10 cellular contexts compared by ENCODE assay signal in the genomic region with DNA sequence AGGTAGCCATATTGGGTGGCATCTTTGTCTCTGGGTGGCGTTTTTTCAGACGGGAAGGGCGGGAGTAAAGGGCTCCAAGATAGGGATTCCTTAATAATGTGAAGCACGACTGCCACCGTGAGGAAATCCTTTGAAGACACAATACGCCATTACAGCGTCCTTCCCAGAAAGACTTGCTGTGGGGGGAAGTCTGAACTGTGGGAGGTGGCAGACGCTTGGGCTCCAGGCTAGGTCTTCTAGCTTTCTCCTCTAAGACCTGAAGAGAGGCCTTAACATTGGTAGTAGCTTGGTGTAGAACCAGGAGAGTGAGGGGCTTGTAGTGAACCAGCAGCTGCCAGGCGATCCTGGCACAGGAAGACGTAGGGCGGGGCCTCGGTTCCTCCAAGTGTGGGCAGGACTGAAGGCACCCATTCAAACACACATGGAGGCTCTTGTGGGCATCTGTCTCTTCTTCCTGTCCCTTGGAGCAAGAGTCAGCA.
DNase-seq lines count a peak whose midpoint lies in the region; ATAC-seq and TF ChIP-seq lines count a peak whose summit lies in the region.
"Had no signal": no experiment of that assay in that cellular context is flagged by ENCODE, and none has a peak within 500 bp of the region (broad histone marks: within the 10 kb centered on the region; RNA-seq: fewer than 3 reads in every experiment).

No MANE protein-coding gene starts in this region.

- peaks cover 15% of the 10 kb centered on the region for H3K36me3 ChIP-seq in GM23338 (ENCODE audit: insufficient read depth)

- peak overlapping the region; percentile 90 for H3K27ac ChIP-seq in cingulate gyrus (ENCODE audit: low read depth, low read length)
- H3K27ac ChIP-seq in GM23338 (ENCODE audit: low read depth), result no peak overlapping the region

- no peaks in the 10 kb centered on the region for H3F3A ChIP-seq in GM23338 (replicated peaks; ENCODE audit: low read depth)

- POLR2A ChIA-PET in activated CD8-positive, alpha-beta T cell treated with anti-CD3 and anti-CD28 coated beads for 36 hours (lab: Charles Lee), result no interaction called here

- no peaks in the 10 kb centered on the region for H3K27me3 Mint-ChIP-seq in activated CD8-positive, alpha-beta T cell treated with anti-CD3 and anti-CD28 coated beads for 36 hours
- no peaks in the 10 kb centered on the region for H3K27me3 Mint-ChIP-seq in GM23338 (ENCODE audit: insufficient read depth, low read depth, poor library complexity)
- H3K27me3 Mint-ChIP-seq: stimulated activated naive CD8-positive, alpha-beta T cell treated with anti-CD3 and anti-CD28 coated beads, Interleukin-15, Interleukin-2, amounts not matched to agents 100 ng/mL and 50 ng/mL, for 24 hours had no signal

- H3K27me3 ChIP-seq in GM23338 (ENCODE audit: insufficient read depth), result no peaks in the 10 kb centered on the region

- no peaks in the 10 kb centered on the region for H4K20me1 ChIP-seq in GM23338 (replicated peaks; ENCODE audit: insufficient read depth)

- CTCF ChIA-PET in activated CD8-positive, alpha-beta T cell treated with anti-CD3 and anti-CD28 coated beads for 36 hours (lab: Charles Lee), result no interaction called here

- no peaks in the 10 kb centered on the region for H3K4me1 Mint-ChIP-seq in activated CD8-positive, alpha-beta T cell treated with anti-CD3 and anti-CD28 coated beads for 36 hours (ENCODE audit: low read depth)
- no peaks in the 10 kb centered on the region for H3K4me1 Mint-ChIP-seq in GM23338
- H3K4me1 Mint-ChIP-seq: mesothelial cell of epicardium had no signal

- ATAC-seq in GM18867 (IDR thresholded peaks at IDR 0.05; ENCODE audit: unreplicated experiment) (peak; percentile 40), HG03342 (IDR thresholded peaks at IDR 0.05; ENCODE audit: unreplicated experiment) (peak; percentile 60), HG02938 (IDR thresholded peaks at IDR 0.05; ENCODE audit: unreplicated experiment) (no peak), GM21515 (IDR thresholded peaks at IDR 0.05; ENCODE audit: unreplicated experiment) (no peak), GM23338 (no peak)
- no peak for ATAC-seq in activated CD8-positive, alpha-beta T cell treated with anti-CD3 and anti-CD28 coated beads for 36 hours

- no peak overlapping the region for H2AFZ ChIP-seq in GM23338

- DNase-seq in retina, result peak; percentile 93
- no peak for DNase-seq in activated CD8-positive, alpha-beta T cell treated with anti-CD3 and anti-CD28 coated beads for 36 hours
- DNase-seq in GM23338 (ENCODE audit: low spot score), result no peak

- no peak overlapping the region for H3K4me3 Mint-ChIP-seq in activated CD8-positive, alpha-beta T cell treated with anti-CD3 and anti-CD28 coated beads for 36 hours
- no peak overlapping the region for H3K4me3 Mint-ChIP-seq in GM23338
- H3K4me3 Mint-ChIP-seq: mesothelial cell of epicardium; stimulated activated naive CD8-positive, alpha-beta T cell treated with anti-CD3 and anti-CD28 coated beads, Interleukin-15, Interleukin-2, amounts not matched to agents 100 ng/mL and 50 ng/mL, for 24 hours had no signal

- no peak overlapping the region for H3K4me2 ChIP-seq in GM23338

- H3K9me2 ChIP-seq in GM23338 (ENCODE audit: insufficient read depth), result no peaks in the 10 kb centered on the region

- no peaks in the 10 kb centered on the region for H3K79me2 ChIP-seq in GM23338 (replicated peaks; ENCODE audit: insufficient read depth)

- H3K9me3 Mint-ChIP-seq in activated CD8-positive, alpha-beta T cell treated with anti-CD3 and anti-CD28 coated beads for 36 hours, result peaks cover 4% of the 10 kb centered on the region
- H3K9me3 Mint-ChIP-seq in GM23338, result peaks cover 11% of the 10 kb centered on the region

- H3K4me3 ChIP-seq in GM23338, result no peak overlapping the region

- TF ChIP-seq CTCF in activated CD8-positive, alpha-beta T cell treated with anti-CD3 and anti-CD28 coated beads for 36 hours (IDR thresholded peaks at IDR 0.05), result no peak
- no peak for TF ChIP-seq CTCF in GM23338 (conservative IDR thresholded peaks at IDR 0.05; ENCODE audit: low read depth in 2 of 2)

- no peaks in the 10 kb centered on the region for H3K4me1 ChIP-seq in GM23338 (ENCODE audit: insufficient read depth)

- intact Hi-C loops in activated CD8-positive, alpha-beta T cell treated with anti-CD3 and anti-CD28 coated beads for 36 hours (cut with micrococcal nuclease), result no loop called here

- H3K27ac Mint-ChIP-seq in activated CD8-positive, alpha-beta T cell treated with anti-CD3 and anti-CD28 coated beads for 36 hours, result no peak overlapping the region
- H3K27ac Mint-ChIP-seq in GM23338, result no peak overlapping the region
- H3K27ac Mint-ChIP-seq: mesothelial cell of epicardium; stimulated activated naive CD8-positive, alpha-beta T cell treated with anti-CD3 and anti-CD28 coated beads, Interleukin-15, Interleukin-2, amounts not matched to agents 100 ng/mL and 50 ng/mL, for 24 hours had no signal

- H3K36me3 Mint-ChIP-seq in activated CD8-positive, alpha-beta T cell treated with anti-CD3 and anti-CD28 coated beads for 36 hours (ENCODE audit: low read depth), result peaks cover 17% of the 10 kb centered on the region
- peaks cover 82% of the 10 kb centered on the region for H3K36me3 Mint-ChIP-seq in GM23338 (ENCODE audit: low read depth)

TF ChIP-seq in GM23338, 12 proteins besides CTCF, POLR2A, EP300 and RAD21 (continues in another document):
- TF ChIP-seq POLR2AphosphoS5 (IDR thresholded peaks at IDR 0.05; ENCODE audit: low read depth) (no peak), EZH2phosphoT487 (IDR thresholded peaks at IDR 0.05; ENCODE audit: unreplicated experiment) (no peak), JUNB (IDR thresholded peaks at IDR 0.05; ENCODE audit: unreplicated experiment) (no peak), ZNF331 (CRISPR knock-in tag; IDR thresholded peaks at IDR 0.05; ENCODE audit: low read depth) (no peak), EZH2 (IDR thresholded peaks at IDR 0.05; ENCODE audit: low read depth, unreplicated experiment) (no peak), CREB1 (CRISPR knock-in tag; IDR thresholded peaks at IDR 0.05; ENCODE audit: low read depth) (no peak), NANOG (IDR thresholded peaks at IDR 0.05; ENCODE audit: borderline replicate concordance) (no peak)
- TF ChIP-seq, protein P1, sequence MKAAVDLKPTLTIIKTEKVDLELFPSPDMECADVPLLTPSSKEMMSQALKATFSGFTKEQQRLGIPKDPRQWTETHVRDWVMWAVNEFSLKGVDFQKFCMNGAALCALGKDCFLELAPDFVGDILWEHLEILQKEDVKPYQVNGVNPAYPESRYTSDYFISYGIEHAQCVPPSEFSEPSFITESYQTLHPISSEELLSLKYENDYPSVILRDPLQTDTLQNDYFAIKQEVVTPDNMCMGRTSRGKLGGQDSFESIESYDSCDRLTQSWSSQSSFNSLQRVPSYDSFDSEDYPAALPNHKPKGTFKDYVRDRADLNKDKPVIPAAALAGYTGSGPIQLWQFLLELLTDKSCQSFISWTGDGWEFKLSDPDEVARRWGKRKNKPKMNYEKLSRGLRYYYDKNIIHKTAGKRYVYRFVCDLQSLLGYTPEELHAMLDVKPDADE (IDR thresholded peaks at IDR 0.05), result no peak

Comparison
In these comparisons a context has a peak if more than half of its experiments do, and no peak if none do; other contexts are left out.
1. ATAC-seq: peak in GM18867 (single experiment) and HG03342 (single experiment); none in HG02938 (single experiment), activated CD8-positive, alpha-beta T cell treated with anti-CD3 and anti-CD28 coated beads for 36 hours (single experiment), GM21515 (single experiment) and GM23338 (single experiment).